Comparison of ENCODE assay signal across 1 cellular context in the genomic region with DNA sequence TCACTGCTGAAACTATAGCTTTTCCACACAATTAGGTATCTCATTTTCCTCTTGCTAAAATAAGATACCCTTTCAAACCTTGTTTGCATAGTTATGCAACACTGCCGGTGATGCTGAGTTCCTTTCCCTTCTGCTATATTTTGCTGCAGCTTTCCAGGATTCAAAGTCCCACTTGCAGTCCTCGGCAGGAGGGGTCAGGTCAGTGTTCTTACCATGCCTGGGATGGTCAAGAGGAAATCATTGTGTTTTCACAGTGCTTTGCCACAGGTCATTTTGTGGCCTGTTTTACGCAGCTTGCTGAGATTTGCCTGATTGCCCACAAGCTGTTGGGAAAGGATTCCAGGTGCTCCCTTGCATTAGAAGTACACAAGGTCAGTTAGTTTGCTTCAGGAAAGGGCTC.
TF ChIP-seq lines count a peak whose summit lies in the region.

No MANE protein-coding gene starts in this region.

TF ChIP-seq in HepG2, 621 proteins besides CTCF, POLR2A, EP300 and RAD21 (continued from another document and continues in another):
- TF ChIP-seq ARID3A (IDR thresholded peaks at IDR 0.05; ENCODE audit: low read depth, low read length) = no peak
- TF ChIP-seq, protein P1, sequence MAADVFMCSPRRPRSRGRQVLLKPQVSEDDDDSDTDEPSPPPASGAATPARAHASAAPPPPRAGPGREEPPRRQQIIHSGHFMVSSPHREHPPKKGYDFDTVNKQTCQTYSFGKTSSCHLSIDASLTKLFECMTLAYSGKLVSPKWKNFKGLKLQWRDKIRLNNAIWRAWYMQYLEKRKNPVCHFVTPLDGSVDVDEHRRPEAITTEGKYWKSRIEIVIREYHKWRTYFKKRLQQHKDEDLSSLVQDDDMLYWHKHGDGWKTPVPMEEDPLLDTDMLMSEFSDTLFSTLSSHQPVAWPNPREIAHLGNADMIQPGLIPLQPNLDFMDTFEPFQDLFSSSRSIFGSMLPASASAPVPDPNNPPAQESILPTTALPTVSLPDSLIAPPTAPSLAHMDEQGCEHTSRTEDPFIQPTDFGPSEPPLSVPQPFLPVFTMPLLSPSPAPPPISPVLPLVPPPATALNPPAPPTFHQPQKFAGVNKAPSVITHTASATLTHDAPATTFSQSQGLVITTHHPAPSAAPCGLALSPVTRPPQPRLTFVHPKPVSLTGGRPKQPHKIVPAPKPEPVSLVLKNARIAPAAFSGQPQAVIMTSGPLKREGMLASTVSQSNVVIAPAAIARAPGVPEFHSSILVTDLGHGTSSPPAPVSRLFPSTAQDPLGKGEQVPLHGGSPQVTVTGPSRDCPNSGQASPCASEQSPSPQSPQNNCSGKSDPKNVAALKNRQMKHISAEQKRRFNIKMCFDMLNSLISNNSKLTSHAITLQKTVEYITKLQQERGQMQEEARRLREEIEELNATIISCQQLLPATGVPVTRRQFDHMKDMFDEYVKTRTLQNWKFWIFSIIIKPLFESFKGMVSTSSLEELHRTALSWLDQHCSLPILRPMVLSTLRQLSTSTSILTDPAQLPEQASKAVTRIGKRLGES (CRISPR knock-in tag; IDR thresholded peaks at IDR 0.05; ENCODE audit: borderline replicate concordance) = no peak
- no peak for TF ChIP-seq ZNF317 (CRISPR knock-in tag; IDR thresholded peaks at IDR 0.05)
- 0 out of 2 replicates have a peak, but pooled peaks have one; percentile 38 for TF ChIP-seq HOXA3 (CRISPR knock-in tag; IDR thresholded peaks at IDR 0.05)
- no peak for TF ChIP-seq POGK (CRISPR knock-in tag; conservative IDR thresholded peaks at IDR 0.05)
- TF ChIP-seq KDM2A (CRISPR knock-in tag; IDR thresholded peaks at IDR 0.05; ENCODE audit: borderline replicate concordance, low read depth) = no peak
- no peak for TF ChIP-seq THAP8 (CRISPR knock-in tag; IDR thresholded peaks at IDR 0.05; ENCODE audit: borderline replicate concordance)
- TF ChIP-seq ZNF672 (CRISPR knock-in tag; IDR thresholded peaks at IDR 0.05) = no peak
- TF ChIP-seq GABPB1 (CRISPR knock-in tag; IDR thresholded peaks at IDR 0.05) = no peak
- TF ChIP-seq, protein P2, sequence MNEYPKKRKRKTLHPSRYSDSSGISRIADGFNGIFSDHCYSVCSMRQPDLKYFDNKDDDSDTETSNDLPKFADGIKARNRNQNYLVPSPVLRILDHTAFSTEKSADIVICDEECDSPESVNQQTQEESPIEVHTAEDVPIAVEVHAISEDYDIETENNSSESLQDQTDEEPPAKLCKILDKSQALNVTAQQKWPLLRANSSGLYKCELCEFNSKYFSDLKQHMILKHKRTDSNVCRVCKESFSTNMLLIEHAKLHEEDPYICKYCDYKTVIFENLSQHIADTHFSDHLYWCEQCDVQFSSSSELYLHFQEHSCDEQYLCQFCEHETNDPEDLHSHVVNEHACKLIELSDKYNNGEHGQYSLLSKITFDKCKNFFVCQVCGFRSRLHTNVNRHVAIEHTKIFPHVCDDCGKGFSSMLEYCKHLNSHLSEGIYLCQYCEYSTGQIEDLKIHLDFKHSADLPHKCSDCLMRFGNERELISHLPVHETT (CRISPR knock-in tag; conservative IDR thresholded peaks at IDR 0.05) = no peak
- TF ChIP-seq ZNF224 (CRISPR knock-in tag; IDR thresholded peaks at IDR 0.05) = no peak
- TF ChIP-seq MTA1 (CRISPR knock-in tag; IDR thresholded peaks at IDR 0.05; ENCODE audit: borderline replicate concordance) = no peak
- no peak for TF ChIP-seq NFE2 (CRISPR knock-in tag; IDR thresholded peaks at IDR 0.05)
- TF ChIP-seq ZNF780A (CRISPR knock-in tag; IDR thresholded peaks at IDR 0.05) = no peak
- no peak for TF ChIP-seq SP140L (CRISPR knock-in tag; IDR thresholded peaks at IDR 0.05; ENCODE audit: borderline replicate concordance)
- TF ChIP-seq MXD1 (CRISPR knock-in tag; IDR thresholded peaks at IDR 0.05) = no peak
- no peak for TF ChIP-seq NR0B2 (CRISPR knock-in tag; IDR thresholded peaks at IDR 0.05)
- no peak for TF ChIP-seq SATB2 (CRISPR knock-in tag; IDR thresholded peaks at IDR 0.05)
- TF ChIP-seq ZBTB40 (IDR thresholded peaks at IDR 0.05) = no peak
- TF ChIP-seq ZBTB40 (CRISPR knock-in tag; IDR thresholded peaks at IDR 0.05) = no peak
- TF ChIP-seq RARA (CRISPR knock-in tag; IDR thresholded peaks at IDR 0.05) = peak; percentile 89
- TF ChIP-seq, protein P3, sequence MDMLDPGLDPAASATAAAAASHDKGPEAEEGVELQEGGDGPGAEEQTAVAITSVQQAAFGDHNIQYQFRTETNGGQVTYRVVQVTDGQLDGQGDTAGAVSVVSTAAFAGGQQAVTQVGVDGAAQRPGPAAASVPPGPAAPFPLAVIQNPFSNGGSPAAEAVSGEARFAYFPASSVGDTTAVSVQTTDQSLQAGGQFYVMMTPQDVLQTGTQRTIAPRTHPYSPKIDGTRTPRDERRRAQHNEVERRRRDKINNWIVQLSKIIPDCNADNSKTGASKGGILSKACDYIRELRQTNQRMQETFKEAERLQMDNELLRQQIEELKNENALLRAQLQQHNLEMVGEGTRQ (IDR thresholded peaks at IDR 0.05; ENCODE audit: low read depth, low read length) = no peak
- TF ChIP-seq, protein P3 (CRISPR knock-in tag; IDR thresholded peaks at IDR 0.05; ENCODE audit: borderline replicate concordance) = no peak
- TF ChIP-seq ZNF589 (CRISPR knock-in tag; conservative IDR thresholded peaks at IDR 0.05) = no peak
- TF ChIP-seq ZMYM4 (CRISPR knock-in tag; IDR thresholded peaks at IDR 0.05) = peak; percentile 85
- TF ChIP-seq ZSCAN21 (CRISPR knock-in tag; IDR thresholded peaks at IDR 0.05; ENCODE audit: borderline replicate concordance) = no peak
- no peak for TF ChIP-seq SMAD9 (CRISPR knock-in tag; IDR thresholded peaks at IDR 0.05)
